Comparison of ENCODE assay signal across 1 cellular context in genomic region chr5:39138892-39139291, GRCh38.
A peak's percentile ranks its signal among the peaks of the same experiment; 100 is the strongest.
TF ChIP-seq lines count a peak whose summit lies in the region.

No MANE protein-coding gene starts in this region.

TF ChIP-seq in K562, 482 proteins besides CTCF, POLR2A, EP300 and RAD21 (continued from another document):
- TF ChIP-seq E4F1 (CRISPR knock-in tag; IDR thresholded peaks at IDR 0.05; ENCODE audit: borderline replicate concordance) (no peak), FOSL1 (tag; conservative IDR thresholded peaks at IDR 0.05) (peak; percentile 57), ZNF384 (IDR thresholded peaks at IDR 0.05; ENCODE audit: low read depth, low read length) (no peak), NFXL1 (CRISPR knock-in tag; IDR thresholded peaks at IDR 0.05) (no peak), SMAD4 (CRISPR knock-in tag; conservative IDR thresholded peaks at IDR 0.05) (no peak), ELF2 (CRISPR knock-in tag; IDR thresholded peaks at IDR 0.05) (no peak)
